1 cellular context compared by ENCODE assay signal in genomic region chr2:169664978-169665930, GRCh38.
TF ChIP-seq lines count a peak whose summit lies in the region.

No MANE protein-coding gene starts in this region.

TF ChIP-seq in WTC11, 78 proteins besides CTCF, POLR2A, EP300 and RAD21 (continued from another document):
- TF ChIP-seq ZNF425 (CRISPR knock-in tag; conservative IDR thresholded peaks at IDR 0.05): no peak
- TF ChIP-seq, protein P1, sequence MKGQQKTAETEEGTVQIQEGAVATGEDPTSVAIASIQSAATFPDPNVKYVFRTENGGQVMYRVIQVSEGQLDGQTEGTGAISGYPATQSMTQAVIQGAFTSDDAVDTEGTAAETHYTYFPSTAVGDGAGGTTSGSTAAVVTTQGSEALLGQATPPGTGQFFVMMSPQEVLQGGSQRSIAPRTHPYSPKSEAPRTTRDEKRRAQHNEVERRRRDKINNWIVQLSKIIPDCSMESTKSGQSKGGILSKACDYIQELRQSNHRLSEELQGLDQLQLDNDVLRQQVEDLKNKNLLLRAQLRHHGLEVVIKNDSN (CRISPR knock-in tag; IDR thresholded peaks at IDR 0.05): no peak
